2 cellular contexts compared by ENCODE assay signal in the genomic region with DNA sequence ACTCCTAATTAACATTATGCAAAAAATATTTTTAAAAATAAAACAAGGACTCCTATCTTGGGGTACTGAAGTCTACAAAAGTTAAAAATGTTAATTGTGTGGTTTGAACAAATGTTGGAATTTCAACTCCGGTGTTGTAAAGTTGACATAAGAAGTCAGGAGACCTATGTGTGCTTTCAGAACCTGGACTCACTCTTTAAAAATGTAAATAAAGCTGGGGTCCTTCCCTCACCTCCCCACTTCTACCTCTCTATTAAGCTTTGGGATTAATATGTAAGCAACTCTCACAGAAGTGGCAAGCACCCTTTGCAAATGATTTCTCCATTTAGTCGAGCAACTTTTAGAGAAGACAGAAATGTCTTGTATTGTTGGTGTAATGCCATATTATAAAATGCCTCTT.
A peak's percentile ranks its signal among the peaks of the same experiment; 100 is the strongest.
TF ChIP-seq lines count a peak whose summit lies in the region.

No MANE protein-coding gene starts in this region.

TF ChIP-seq in HepG2, 621 proteins besides CTCF, POLR2A, EP300 and RAD21 (continues in another document):
- TF ChIP-seq LCORL (IDR thresholded peaks at IDR 0.05) (no peak), LCORL (CRISPR knock-in tag; IDR thresholded peaks at IDR 0.05) (no peak), CBX5 (CRISPR knock-in tag; IDR thresholded peaks at IDR 0.05; ENCODE audit: borderline replicate concordance) (no peak), MXD4 (CRISPR knock-in tag; IDR thresholded peaks at IDR 0.05) (no peak), HDAC2 (CRISPR knock-in tag; IDR thresholded peaks at IDR 0.05) (no peak), IKZF1 (IDR thresholded peaks at IDR 0.05) (no peak), PRPF4 (IDR thresholded peaks at IDR 0.05; ENCODE audit: low read depth, low read length, poor library complexity, severe bottlenecking) (no peak), JUN (CRISPR knock-in tag; IDR thresholded peaks at IDR 0.05) (no peak), ZBTB42 (CRISPR knock-in tag; IDR thresholded peaks at IDR 0.05) (no peak), RFX5 (IDR thresholded peaks at IDR 0.05; ENCODE audit: low read depth, low read length) (no peak), FOSL2 (CRISPR knock-in tag; IDR thresholded peaks at IDR 0.05) (peak; percentile 51), SALL1 (CRISPR knock-in tag; IDR thresholded peaks at IDR 0.05) (no peak), TOPORS (CRISPR knock-in tag; IDR thresholded peaks at IDR 0.05) (no peak), SMAD9 (CRISPR knock-in tag; IDR thresholded peaks at IDR 0.05) (no peak), ELF4 (CRISPR knock-in tag; IDR thresholded peaks at IDR 0.05; ENCODE audit: borderline replicate concordance) (no peak), KAT7 (CRISPR knock-in tag; IDR thresholded peaks at IDR 0.05; ENCODE audit: borderline replicate concordance) (no peak)
- TF ChIP-seq, protein P1, sequence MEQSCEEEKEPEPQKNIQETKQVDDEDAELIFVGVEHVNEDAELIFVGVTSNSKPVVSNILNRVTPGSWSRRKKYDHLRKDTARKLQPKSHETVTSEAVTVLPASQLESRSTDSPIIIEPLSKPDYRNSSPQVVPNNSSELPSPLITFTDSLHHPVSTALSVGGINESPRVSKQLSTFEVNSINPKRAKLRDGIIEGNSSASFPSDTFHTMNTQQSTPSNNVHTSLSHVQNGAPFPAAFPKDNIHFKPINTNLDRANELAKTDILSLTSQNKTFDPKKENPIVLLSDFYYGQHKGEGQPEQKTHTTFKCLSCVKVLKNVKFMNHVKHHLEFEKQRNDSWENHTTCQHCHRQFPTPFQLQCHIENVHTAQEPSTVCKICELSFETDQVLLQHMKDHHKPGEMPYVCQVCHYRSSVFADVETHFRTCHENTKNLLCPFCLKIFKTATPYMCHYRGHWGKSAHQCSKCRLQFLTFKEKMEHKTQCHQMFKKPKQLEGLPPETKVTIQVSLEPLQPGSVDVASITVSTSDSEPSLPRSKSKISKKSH (CRISPR knock-in tag; IDR thresholded peaks at IDR 0.05; ENCODE audit: borderline replicate concordance): no peak
- TF ChIP-seq, protein P2, sequence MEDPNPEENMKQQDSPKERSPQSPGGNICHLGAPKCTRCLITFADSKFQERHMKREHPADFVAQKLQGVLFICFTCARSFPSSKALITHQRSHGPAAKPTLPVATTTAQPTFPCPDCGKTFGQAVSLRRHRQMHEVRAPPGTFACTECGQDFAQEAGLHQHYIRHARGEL (CRISPR knock-in tag; IDR thresholded peaks at IDR 0.05): no peak
- TF ChIP-seq, protein P3, sequence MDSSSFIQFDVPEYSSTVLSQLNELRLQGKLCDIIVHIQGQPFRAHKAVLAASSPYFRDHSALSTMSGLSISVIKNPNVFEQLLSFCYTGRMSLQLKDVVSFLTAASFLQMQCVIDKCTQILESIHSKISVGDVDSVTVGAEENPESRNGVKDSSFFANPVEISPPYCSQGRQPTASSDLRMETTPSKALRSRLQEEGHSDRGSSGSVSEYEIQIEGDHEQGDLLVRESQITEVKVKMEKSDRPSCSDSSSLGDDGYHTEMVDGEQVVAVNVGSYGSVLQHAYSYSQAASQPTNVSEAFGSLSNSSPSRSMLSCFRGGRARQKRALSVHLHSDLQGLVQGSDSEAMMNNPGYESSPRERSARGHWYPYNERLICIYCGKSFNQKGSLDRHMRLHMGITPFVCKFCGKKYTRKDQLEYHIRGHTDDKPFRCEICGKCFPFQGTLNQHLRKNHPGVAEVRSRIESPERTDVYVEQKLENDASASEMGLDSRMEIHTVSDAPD (CRISPR knock-in tag; IDR thresholded peaks at IDR 0.05): no peak
- TF ChIP-seq, protein P4, sequence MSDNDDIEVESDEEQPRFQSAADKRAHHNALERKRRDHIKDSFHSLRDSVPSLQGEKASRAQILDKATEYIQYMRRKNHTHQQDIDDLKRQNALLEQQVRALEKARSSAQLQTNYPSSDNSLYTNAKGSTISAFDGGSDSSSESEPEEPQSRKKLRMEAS (IDR thresholded peaks at IDR 0.05): no peak
- TF ChIP-seq, protein P5, sequence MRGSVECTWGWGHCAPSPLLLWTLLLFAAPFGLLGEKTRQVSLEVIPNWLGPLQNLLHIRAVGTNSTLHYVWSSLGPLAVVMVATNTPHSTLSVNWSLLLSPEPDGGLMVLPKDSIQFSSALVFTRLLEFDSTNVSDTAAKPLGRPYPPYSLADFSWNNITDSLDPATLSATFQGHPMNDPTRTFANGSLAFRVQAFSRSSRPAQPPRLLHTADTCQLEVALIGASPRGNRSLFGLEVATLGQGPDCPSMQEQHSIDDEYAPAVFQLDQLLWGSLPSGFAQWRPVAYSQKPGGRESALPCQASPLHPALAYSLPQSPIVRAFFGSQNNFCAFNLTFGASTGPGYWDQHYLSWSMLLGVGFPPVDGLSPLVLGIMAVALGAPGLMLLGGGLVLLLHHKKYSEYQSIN (CRISPR knock-in tag; IDR thresholded peaks at IDR 0.05; ENCODE audit: borderline replicate concordance): no peak
- TF ChIP-seq, protein P6, sequence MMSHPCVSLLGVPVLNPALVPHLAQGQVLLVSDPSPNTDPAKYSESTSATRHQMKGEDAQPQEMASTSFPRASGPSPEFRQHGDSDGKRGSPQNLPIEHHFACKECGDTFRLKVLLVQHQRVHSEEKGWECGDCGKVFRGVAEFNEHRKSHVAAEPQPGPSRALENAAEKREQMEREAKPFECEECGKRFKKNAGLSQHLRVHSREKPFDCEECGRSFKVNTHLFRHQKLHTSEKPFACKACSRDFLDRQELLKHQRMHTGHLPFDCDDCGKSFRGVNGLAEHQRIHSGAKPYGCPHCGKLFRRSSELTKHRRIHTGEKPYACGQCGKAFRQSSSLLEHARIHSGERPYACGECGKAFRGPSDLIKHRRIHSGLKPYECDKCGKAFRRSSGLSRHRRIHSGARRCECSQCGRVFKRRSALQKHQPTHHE (CRISPR knock-in tag; IDR thresholded peaks at IDR 0.05; ENCODE audit: borderline replicate concordance): no peak
- TF ChIP-seq, protein P7, sequence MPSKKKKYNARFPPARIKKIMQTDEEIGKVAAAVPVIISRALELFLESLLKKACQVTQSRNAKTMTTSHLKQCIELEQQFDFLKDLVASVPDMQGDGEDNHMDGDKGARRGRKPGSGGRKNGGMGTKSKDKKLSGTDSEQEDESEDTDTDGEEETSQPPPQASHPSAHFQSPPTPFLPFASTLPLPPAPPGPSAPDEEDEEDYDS (CRISPR knock-in tag; IDR thresholded peaks at IDR 0.05): no peak
- TF ChIP-seq, protein P8, sequence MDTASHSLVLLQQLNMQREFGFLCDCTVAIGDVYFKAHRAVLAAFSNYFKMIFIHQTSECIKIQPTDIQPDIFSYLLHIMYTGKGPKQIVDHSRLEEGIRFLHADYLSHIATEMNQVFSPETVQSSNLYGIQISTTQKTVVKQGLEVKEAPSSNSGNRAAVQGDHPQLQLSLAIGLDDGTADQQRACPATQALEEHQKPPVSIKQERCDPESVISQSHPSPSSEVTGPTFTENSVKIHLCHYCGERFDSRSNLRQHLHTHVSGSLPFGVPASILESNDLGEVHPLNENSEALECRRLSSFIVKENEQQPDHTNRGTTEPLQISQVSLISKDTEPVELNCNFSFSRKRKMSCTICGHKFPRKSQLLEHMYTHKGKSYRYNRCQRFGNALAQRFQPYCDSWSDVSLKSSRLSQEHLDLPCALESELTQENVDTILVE (CRISPR knock-in tag; IDR thresholded peaks at IDR 0.05): no peak

TF ChIP-seq in neural cell, 6 proteins besides CTCF, POLR2A, EP300 and RAD21:
- TF ChIP-seq SMC3 (conservative IDR thresholded peaks at IDR 0.05; ENCODE audit: poor library complexity): no peak
- TF ChIP-seq MXI1 (conservative IDR thresholded peaks at IDR 0.05; ENCODE audit: poor library complexity, severe bottlenecking): no peak
